ENCODE assay signal across 9 cellular contexts in genomic region chr19:12783849-12784393, GRCh38. TPM values are rescaled to one million over a fixed set of nuclear protein-coding genes. Genes with fewer than 3 reads are reported as not detected.
A peak's percentile ranks its signal among the peaks of the same experiment; 100 is the strongest.
DNase-seq lines count a peak whose midpoint lies in the region; ATAC-seq and TF ChIP-seq lines count a peak whose summit lies in the region.
"Had no signal": no experiment of that assay in that cellular context is flagged by ENCODE, and none has a peak within 500 bp of the region (broad histone marks: within the 10 kb centered on the region; RNA-seq: fewer than 3 reads in every experiment).

No MANE protein-coding gene starts in this region.

- H3K36me3 ChIP-seq in brain microvascular endothelial cell (replicated peaks), result no peaks in the 10 kb centered on the region
- H3K36me3 ChIP-seq in tibial nerve, result no peaks in the 10 kb centered on the region

- 2 to 7% methylated on average over 13 to 19 of the region's 19 CpGs for WGBS in tibial nerve, 2 donors

- TF ChIP-seq CTCF in brain microvascular endothelial cell (IDR thresholded peaks at IDR 0.05; ENCODE audit: low read depth, low read length, missing control alignments), result no peak
- TF ChIP-seq CTCF in tibial nerve (IDR thresholded peaks at IDR 0.05), result no peak

- H3K27ac ChIP-seq in brain microvascular endothelial cell (peak overlapping the region; percentile 34), tibial nerve (peak overlapping the region; percentile 81 to 100 (median 99))

- no peak for TF ChIP-seq POLR2A in tibial nerve (IDR thresholded peaks at IDR 0.05)

- in situ Hi-C loops in brain microvascular endothelial cell (cut with HindIII; ENCODE audit: low pct_ligation_motif_present, low sequenced_read_pairs), result no loop called here

- ATAC-seq in GM19023 (IDR thresholded peaks at IDR 0.05; ENCODE audit: unreplicated experiment) (no peak), GM18502 (IDR thresholded peaks at IDR 0.05; ENCODE audit: poor library complexity, unreplicated experiment) (no peak), GM19351 (IDR thresholded peaks at IDR 0.05; ENCODE audit: unreplicated experiment) (no peak)

- H3K9me3 ChIP-seq in tibial nerve, result no peaks in the 10 kb centered on the region

- no peak overlapping the region for H3K4me3 ChIP-seq in brain microvascular endothelial cell (ENCODE audit: low read depth, low read length)
- peak overlapping the region in 1 of 4 donors; percentile 53 for H3K4me3 ChIP-seq in tibial nerve

- DNase-seq in activated CD4-positive, alpha-beta T cell treated with anti-CD3 and anti-CD28 coated beads, Interleukin-2, amount 50 U/mL, for 48 hours, result peak; percentile 43 to 48
- no peak for DNase-seq in activated CD4-positive, alpha-beta T cell treated with anti-CD3 and anti-CD28 coated beads for 48 hours
- DNase-seq in brain microvascular endothelial cell (no peak), lung microvascular endothelial cell (ENCODE audit: low read depth in 2 of 2) (peak; percentile 36 to 52), tibial nerve (ENCODE audit: low spot score in 2 of 2) (no peak)
- DNase-seq: NCI-H1092 treated with DMSO at 0.1 percent for 48 hours had no signal

- peak in 1 of 2 donors; percentile 49 for TF ChIP-seq EP300 in tibial nerve (IDR thresholded peaks at IDR 0.05)

- peaks cover 0 to 89% (median 80%) of the 10 kb centered on the region in 4 donors for H3K4me1 ChIP-seq in tibial nerve

- H3K27me3 ChIP-seq in brain microvascular endothelial cell (replicated peaks), result no peaks in the 10 kb centered on the region
- H3K27me3 ChIP-seq in tibial nerve, result no peaks in the 10 kb centered on the region

RNA-seq across cellular contexts. Expression of gene JUNB, which starts 7.4 kb away (rescaled TPM):
- total RNA-seq in lung microvascular endothelial cell (59.3 and 124 TPM in 2 replicates), tibial nerve (100 to 1,000 TPM; 421 to 676 (median 613) TPM)

RNA-seq across cellular contexts. Expression of gene HOOK2, which starts 8.6 kb away (rescaled TPM):
- 5.4 and 9.3 TPM in 2 replicates for total RNA-seq in lung microvascular endothelial cell
- total RNA-seq in tibial nerve, result 100 to 1,000 TPM in 1 of 4 donors, 10 to 100 TPM in 3; 27.3 to 109 (median 50.2) TPM

RNA-seq across cellular contexts. Expression of gene PRDX2, which starts 17.7 kb away (rescaled TPM):
- total RNA-seq in lung microvascular endothelial cell, result 185 and 189 TPM in 2 replicates
- total RNA-seq in tibial nerve, result 100 to 1,000 TPM; 129 to 182 (median 163) TPM

RNA-seq across cellular contexts. Expression of gene THSD8, which starts 17.9 kb away (rescaled TPM):
- 0.20 TPM in 1 of 2 replicates, not detected in the other for total RNA-seq in lung microvascular endothelial cell
- total RNA-seq in tibial nerve, result 1 to 10 TPM in 1 of 4 donors, not detected in 3; 4.8 TPM

RNA-seq across cellular contexts. Expression of gene RNASEH2A, which starts 22.5 kb away (rescaled TPM):
- total RNA-seq in lung microvascular endothelial cell, result 7.1 and 9.8 TPM in 2 replicates
- 1 to 10 TPM; 5.4 to 8.6 (median 6.7) TPM for total RNA-seq in tibial nerve

Comparison
In these comparisons a context has a peak if more than half of its experiments do, and no peak if none do; other contexts are left out.
1. DNase-seq: peak in activated CD4-positive, alpha-beta T cell treated with anti-CD3 and anti-CD28 coated beads, Interleukin-2, amount 50 U/mL, for 48 hours (2 of 2) and lung microvascular endothelial cell (2 of 2); none in activated CD4-positive, alpha-beta T cell treated with anti-CD3 and anti-CD28 coated beads for 48 hours (single experiment), brain microvascular endothelial cell (single experiment) and tibial nerve (0 of 2).